Comparison of ENCODE assay signal across 1 cellular context in the genomic region with DNA sequence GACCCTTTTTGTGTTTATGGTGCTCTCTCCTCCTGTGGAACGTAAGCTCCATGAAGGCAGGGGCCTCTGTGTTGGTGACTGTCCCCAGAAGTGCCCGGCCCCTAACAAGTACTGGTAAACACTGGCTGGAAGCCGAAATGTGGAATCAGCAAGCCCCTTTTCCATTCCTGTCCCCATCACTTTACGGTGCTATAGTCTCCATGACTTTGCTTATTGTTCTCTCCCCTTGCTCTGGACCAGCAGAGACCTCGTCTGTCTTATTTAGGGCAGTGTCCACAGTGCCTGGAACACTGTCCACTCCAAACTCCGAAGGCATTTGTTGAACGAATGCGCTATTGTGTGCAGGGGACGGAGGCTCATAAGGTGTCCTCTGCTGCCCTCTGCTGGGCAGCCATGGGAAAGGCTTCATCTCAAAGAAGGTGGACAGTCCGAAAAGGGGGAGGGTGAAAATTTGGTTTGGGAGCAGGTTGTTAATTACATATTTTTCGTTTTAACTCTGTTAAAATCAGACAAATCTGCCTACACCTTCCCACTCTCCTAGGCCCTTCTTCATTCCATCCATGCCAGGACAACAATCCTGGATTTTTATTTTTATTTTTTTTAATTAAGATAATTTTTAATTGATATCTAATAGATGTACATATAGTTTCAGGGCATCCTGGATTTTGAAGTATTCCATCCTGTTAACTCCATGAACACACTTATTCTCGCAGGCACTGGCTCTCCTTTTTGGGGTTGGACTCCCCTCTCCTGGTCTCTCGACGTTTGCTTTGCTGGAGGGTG.
TF ChIP-seq lines count a peak whose summit lies in the region.

No MANE protein-coding gene starts in this region.

TF ChIP-seq in SK-N-SH treated with all-trans-retinoic acid at 6 μM for 48 hours, 23 proteins besides CTCF, POLR2A, EP300 and RAD21 (continued from another document):
- TF ChIP-seq CSDC2 (CRISPR knock-in tag; IDR thresholded peaks at IDR 0.05): no peak
